ENCODE assay signal across 1 cellular context in the genomic region with DNA sequence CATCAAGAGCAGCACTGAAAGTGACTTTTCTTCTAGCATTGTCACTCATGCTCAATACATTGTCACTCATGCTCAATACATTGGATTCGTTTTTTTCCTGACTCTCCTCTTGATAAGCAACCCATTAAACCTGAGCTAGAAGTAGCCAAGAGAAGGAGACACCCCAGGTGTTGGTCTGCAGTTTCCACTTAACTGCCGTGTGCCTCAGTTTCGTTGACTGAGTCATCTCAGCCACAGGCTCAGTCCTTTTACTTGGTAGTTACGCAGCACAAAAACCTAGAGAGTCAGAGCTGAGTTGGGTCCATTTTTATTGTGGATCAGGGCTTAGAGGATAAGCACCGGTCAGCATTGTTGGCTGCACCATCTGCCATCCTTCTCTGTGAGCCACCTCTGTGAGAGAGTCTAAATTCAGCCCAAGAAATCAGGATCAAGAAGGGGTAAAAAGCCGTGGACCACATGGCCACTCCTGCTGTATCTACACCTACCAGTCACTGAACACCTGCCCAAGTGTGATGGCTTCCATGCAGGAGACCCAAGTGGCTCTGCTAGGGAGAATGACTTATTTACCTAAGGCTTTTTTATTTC.
TF ChIP-seq lines count a peak whose summit lies in the region.

No MANE protein-coding gene starts in this region.

TF ChIP-seq in GM23338, 12 proteins besides CTCF, POLR2A, EP300 and RAD21 (continued from another document):
- TF ChIP-seq, protein P1, sequence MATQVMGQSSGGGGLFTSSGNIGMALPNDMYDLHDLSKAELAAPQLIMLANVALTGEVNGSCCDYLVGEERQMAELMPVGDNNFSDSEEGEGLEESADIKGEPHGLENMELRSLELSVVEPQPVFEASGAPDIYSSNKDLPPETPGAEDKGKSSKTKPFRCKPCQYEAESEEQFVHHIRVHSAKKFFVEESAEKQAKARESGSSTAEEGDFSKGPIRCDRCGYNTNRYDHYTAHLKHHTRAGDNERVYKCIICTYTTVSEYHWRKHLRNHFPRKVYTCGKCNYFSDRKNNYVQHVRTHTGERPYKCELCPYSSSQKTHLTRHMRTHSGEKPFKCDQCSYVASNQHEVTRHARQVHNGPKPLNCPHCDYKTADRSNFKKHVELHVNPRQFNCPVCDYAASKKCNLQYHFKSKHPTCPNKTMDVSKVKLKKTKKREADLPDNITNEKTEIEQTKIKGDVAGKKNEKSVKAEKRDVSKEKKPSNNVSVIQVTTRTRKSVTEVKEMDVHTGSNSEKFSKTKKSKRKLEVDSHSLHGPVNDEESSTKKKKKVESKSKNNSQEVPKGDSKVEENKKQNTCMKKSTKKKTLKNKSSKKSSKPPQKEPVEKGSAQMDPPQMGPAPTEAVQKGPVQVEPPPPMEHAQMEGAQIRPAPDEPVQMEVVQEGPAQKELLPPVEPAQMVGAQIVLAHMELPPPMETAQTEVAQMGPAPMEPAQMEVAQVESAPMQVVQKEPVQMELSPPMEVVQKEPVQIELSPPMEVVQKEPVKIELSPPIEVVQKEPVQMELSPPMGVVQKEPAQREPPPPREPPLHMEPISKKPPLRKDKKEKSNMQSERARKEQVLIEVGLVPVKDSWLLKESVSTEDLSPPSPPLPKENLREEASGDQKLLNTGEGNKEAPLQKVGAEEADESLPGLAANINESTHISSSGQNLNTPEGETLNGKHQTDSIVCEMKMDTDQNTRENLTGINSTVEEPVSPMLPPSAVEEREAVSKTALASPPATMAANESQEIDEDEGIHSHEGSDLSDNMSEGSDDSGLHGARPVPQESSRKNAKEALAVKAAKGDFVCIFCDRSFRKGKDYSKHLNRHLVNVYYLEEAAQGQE (IDR thresholded peaks at IDR 0.05; ENCODE audit: unreplicated experiment) = no peak
